In the genomic region with DNA sequence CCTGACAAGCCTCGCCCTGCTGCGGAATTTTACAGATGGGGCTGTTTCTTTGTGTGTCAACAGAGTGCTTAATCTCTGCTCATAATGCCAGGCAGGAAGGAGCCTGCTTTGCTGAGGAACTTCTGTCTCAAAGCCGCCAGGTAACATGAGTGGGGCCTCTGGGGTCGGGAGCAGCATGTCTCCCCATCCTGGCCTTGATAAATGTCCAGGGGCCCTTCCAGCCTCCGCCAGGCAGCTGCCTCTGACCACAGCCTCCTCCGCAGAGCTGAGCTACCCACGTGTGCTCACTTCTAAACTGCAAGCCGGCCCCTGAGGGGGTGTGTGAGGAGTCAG, we compare ENCODE assay signal across 1 cellular context.
TF ChIP-seq lines count a peak whose summit lies in the region.

No MANE protein-coding gene starts in this region.

TF ChIP-seq in HepG2, 621 proteins besides CTCF, POLR2A, EP300 and RAD21 (continued from another document):
- TF ChIP-seq, protein P1, sequence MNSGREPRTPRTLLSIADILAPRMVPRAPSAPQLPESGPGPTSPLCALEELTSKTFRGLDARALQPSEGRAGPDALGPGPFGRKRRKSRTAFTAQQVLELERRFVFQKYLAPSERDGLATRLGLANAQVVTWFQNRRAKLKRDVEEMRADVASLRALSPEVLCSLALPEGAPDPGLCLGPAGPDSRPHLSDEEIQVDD (CRISPR knock-in tag; IDR thresholded peaks at IDR 0.05; ENCODE audit: borderline replicate concordance) = no peak
- no peak for TF ChIP-seq ISX (CRISPR knock-in tag; conservative IDR thresholded peaks at IDR 0.05)
- TF ChIP-seq, protein P2, sequence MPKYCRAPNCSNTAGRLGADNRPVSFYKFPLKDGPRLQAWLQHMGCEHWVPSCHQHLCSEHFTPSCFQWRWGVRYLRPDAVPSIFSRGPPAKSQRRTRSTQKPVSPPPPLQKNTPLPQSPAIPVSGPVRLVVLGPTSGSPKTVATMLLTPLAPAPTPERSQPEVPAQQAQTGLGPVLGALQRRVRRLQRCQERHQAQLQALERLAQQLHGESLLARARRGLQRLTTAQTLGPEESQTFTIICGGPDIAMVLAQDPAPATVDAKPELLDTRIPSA (CRISPR knock-in tag; IDR thresholded peaks at IDR 0.05; ENCODE audit: borderline replicate concordance) = no peak
